17 cellular contexts compared by ENCODE assay signal in the genomic region with DNA sequence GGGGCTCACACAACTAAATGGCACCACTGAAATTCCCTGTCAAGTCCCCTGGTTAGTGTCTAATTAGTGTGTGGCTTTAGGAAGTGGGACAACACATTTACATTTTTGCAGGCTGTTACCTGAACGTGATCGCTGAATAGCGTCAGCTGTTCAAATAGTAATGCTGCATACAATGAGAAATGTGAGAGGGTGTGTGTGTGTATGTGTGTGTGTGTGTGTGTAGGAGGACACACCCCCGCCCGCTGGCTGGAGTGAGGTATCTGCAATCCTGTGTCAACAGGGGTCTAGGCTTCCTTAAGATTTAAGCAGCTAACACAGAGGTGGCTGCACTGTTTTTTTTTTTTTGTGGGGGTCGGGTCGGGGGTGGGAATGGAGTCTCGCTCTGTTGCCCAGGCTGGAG. TPM values are rescaled to one million over a fixed set of nuclear protein-coding genes. Genes with fewer than 3 reads are reported as not detected.
DNase-seq lines count a peak whose midpoint lies in the region; ATAC-seq, FAIRE-seq and TF ChIP-seq lines count a peak whose summit lies in the region.
"Had no signal": no experiment of that assay in that cellular context is flagged by ENCODE, and none has a peak within 500 bp of the region (broad histone marks: within the 10 kb centered on the region; RNA-seq: fewer than 3 reads in every experiment).

No MANE protein-coding gene starts in this region.

- intact Hi-C loops in colonic mucosa (cut with DNase I) (no loop called here), transverse colon (cut with DNase I; ENCODE audit: low total_unique reads) (no loop called here), upper lobe of right lung (cut with DNase I) (no loop called here)

- no peaks in the 10 kb centered on the region for H3K9me3 ChIP-seq in colonic mucosa
- H3K9me3 ChIP-seq in transverse colon = no peaks in the 10 kb centered on the region
- H3K9me3 ChIP-seq in upper lobe of right lung = no peaks in the 10 kb centered on the region
- H3K9me3 ChIP-seq: gastroesophageal sphincter, vagina had no signal

- no peak for TF ChIP-seq POLR2A in transverse colon (IDR thresholded peaks at IDR 0.05)

- H3K36me3 ChIP-seq in colonic mucosa (no peaks in the 10 kb centered on the region), transverse colon (no peaks in the 10 kb centered on the region), upper lobe of right lung (no peaks in the 10 kb centered on the region)
- H3K36me3 ChIP-seq: BLaER1, gastroesophageal sphincter, vagina had no signal

- DNase-seq in NCI-H1436 (lab: John Stamatoyannopoulos, UW) = peak; percentile 71
- DNase-seq in NCI-H345 treated with DMSO at 0.1 percent for 48 hours (lab: John Stamatoyannopoulos, UW; ENCODE audit: unreplicated experiment) = peak; percentile 39
- peak; percentile 53 for DNase-seq in colonic mucosa
- DNase-seq in transverse colon = peak; percentile 21
- DNase-seq in RCC 7860 (ENCODE audit: low spot score) = no peak
- no peak for DNase-seq in upper lobe of right lung
- DNase-seq in C1 segment of cervical spinal cord (lab: John Stamatoyannopoulos, UW) = no peak
- DNase-seq: activated CD4-positive, alpha-beta memory T cell treated with anti-CD3 and anti-CD28 coated beads for 36 hours; central memory CD4-positive, alpha-beta T cell; EL; stimulated activated CD4-positive, alpha-beta T cell treated with anti-CD3 and anti-CD28 coated beads, Interleukin-4, amount 100 ng/mL, for 4 hours had no signal

- no peak overlapping the region for H3K4me3 ChIP-seq in colonic mucosa
- no peak overlapping the region for H3K4me3 ChIP-seq in transverse colon
- H3K4me3 ChIP-seq in upper lobe of right lung = no peak overlapping the region
- H3K4me3 ChIP-seq: BLaER1, gastroesophageal sphincter, SK-N-MC, vagina had no signal

- WGBS in transverse colon (ENCODE audit: low coverage in 1 of 2), 2 donors = 57% methylated on average over 8 of the region's 8 CpGs; no CpG with 5 or more reads in 1 of the 2 donors

- no peak for TF ChIP-seq EP300 in transverse colon (IDR thresholded peaks at IDR 0.05; ENCODE audit: low read depth)

- TF ChIP-seq CTCF in colonic mucosa (IDR thresholded peaks at IDR 0.05) (no peak), transverse colon (IDR thresholded peaks at IDR 0.05) (no peak), upper lobe of right lung (IDR thresholded peaks at IDR 0.05) (no peak)

- in situ Hi-C loops in transverse colon (cut with MboI; ENCODE audit: low pct_ligation_motif_present in 1 of 4, low pct_unique_long_range_greater_than_20kb in 1 of 4, low sequenced_read_pairs in 3 of 4) = loop anchor here in 1 of 4 donors (25.0 kb wide), 1 partner anchor 279 kb away; no protein-coding TSS in a partner anchor

- ATAC-seq in upper lobe of right lung = no peak
- ATAC-seq: gastroesophageal sphincter had no signal

- FAIRE-seq in RCC 7860 (lab: Jason Lieb, UNC) = no peak
- FAIRE-seq: H54 had no signal

- no peak overlapping the region for H3K9ac ChIP-seq in colonic mucosa (ENCODE audit: low read depth in 2 of 2, low read length in 2 of 2)
- H3K9ac ChIP-seq: BLaER1 had no signal

- H3K4me1 ChIP-seq in colonic mucosa (no peaks in the 10 kb centered on the region), transverse colon (peaks cover 0 to 4% (median 2%) of the 10 kb centered on the region in 4 donors), upper lobe of right lung (no peaks in the 10 kb centered on the region)

- H3K27me3 ChIP-seq in colonic mucosa = no peaks in the 10 kb centered on the region
- peaks cover 16% of the 10 kb centered on the region for H3K27me3 ChIP-seq in transverse colon
- H3K27me3 ChIP-seq in upper lobe of right lung = peaks cover 22% of the 10 kb centered on the region
- H3K27me3 ChIP-seq: BLaER1, vagina had no signal

- H3K27ac ChIP-seq in colonic mucosa (no peak overlapping the region), transverse colon (no peak overlapping the region), upper lobe of right lung (no peak overlapping the region)
- H3K27ac ChIP-seq: BLaER1, gastroesophageal sphincter, SK-N-MC, vagina had no signal

RNA-seq across cellular contexts. Expression of gene LYPD6B, which starts 4.8 kb away (rescaled TPM):
- total RNA-seq in colonic mucosa = 1 to 10 TPM; 2.6 to 3.4 TPM
- 1 to 10 TPM in 3 of 4 donors, not detected in 1; 1.1 to 3.1 (median 2.6) TPM for total RNA-seq in transverse colon
- 0.78 TPM for total RNA-seq in upper lobe of right lung
- total RNA-seq: activated CD4-positive, alpha-beta memory T cell treated with anti-CD3 and anti-CD28 coated beads for 36 hours; mesenteric fat pad had no signal

Comparison
In these comparisons a context has a peak if more than half of its experiments do, and no peak if none do; other contexts are left out.
1. DNase-seq: peak in NCI-H1436 (single experiment), NCI-H345 treated with DMSO at 0.1 percent for 48 hours (single experiment), colonic mucosa (single experiment) and transverse colon (single experiment); none in RCC 7860 (single experiment), upper lobe of right lung (single experiment) and C1 segment of cervical spinal cord (0 of 14).